ENCODE assay signal across 8 cellular contexts in genomic region chr16:15145418-15146263, GRCh38. TPM values are rescaled to one million over a fixed set of nuclear protein-coding genes. Genes with fewer than 3 reads are reported as not detected.
DNase-seq lines count a peak whose midpoint lies in the region; ATAC-seq and TF ChIP-seq lines count a peak whose summit lies in the region.
"Not testable (repeated sequence)": the region's sequence is repeated elsewhere in the genome, so short reads cannot be mapped to it uniquely, and the experiment has no call there.

No MANE protein-coding gene starts in this region.

- H3K27me3 ChIP-seq in ascending aorta; esophagus muscularis mucosa; lung (ENCODE audit: control insufficient read depth, insufficient read depth); testis: not testable (repeated sequence)

- intact Hi-C loops in ascending aorta (cut with DNase I): loop anchor here (10.0 kb wide), 1 partner anchor 51 kb away; the partner anchor contains the start of gene RRN3
- intact Hi-C loops in esophagus muscularis mucosa (cut with DNase I); cardiac septum (cut with DNase I); posterior vena cava (cut with DNase I); testis (cut with DNase I; ENCODE audit: low total_unique reads): not testable (repeated sequence)

- TF ChIP-seq EP300 in esophagus muscularis mucosa (IDR thresholded peaks at IDR 0.05): not testable (repeated sequence)

- not testable (repeated sequence) for H3K9me3 ChIP-seq in ascending aorta; esophagus muscularis mucosa; lung (ENCODE audit: control insufficient read depth in 2 of 2, insufficient read depth in 1 of 2, low read length in 1 of 2); testis

- TF ChIP-seq CTCF in ascending aorta (IDR thresholded peaks at IDR 0.05); esophagus muscularis mucosa (IDR thresholded peaks at IDR 0.05); lung (IDR thresholded peaks at IDR 0.05; ENCODE audit: control extremely low read depth, extremely low read depth); testis (IDR thresholded peaks at IDR 0.05): not testable (repeated sequence)

- peak overlapping the region in 1 of 2 donors; percentile 61 for H3K4me3 ChIP-seq in ascending aorta
- peak overlapping the region in 3 of 4 donors; percentile 27 to 44 (median 42) for H3K4me3 ChIP-seq in esophagus muscularis mucosa
- not testable (repeated sequence) for H3K4me3 ChIP-seq in lung, testis

- H3K4me1 ChIP-seq in ascending aorta (peaks cover 20 to 60% of the 10 kb centered on the region in 2 donors), esophagus muscularis mucosa (peaks cover 64 to 96% (median 90%) of the 10 kb centered on the region in 4 donors), lung (ENCODE audit: control insufficient read depth in 2 of 2, insufficient read depth in 2 of 2, low read length in 2 of 2) (peaks cover 5 to 24% of the 10 kb centered on the region in 2 donors), testis (peaks cover 28% of the 10 kb centered on the region)

- ATAC-seq in lung (ENCODE audit: insufficient read depth, low FRiP score): not testable (repeated sequence)

- H3K27ac ChIP-seq in ascending aorta (peak overlapping the region; percentile 93 to 98), esophagus muscularis mucosa (replicated peaks in 1 of 4) (peak overlapping the region; percentile 86 to 96 (median 92)), lung (ENCODE audit: low read depth in 1 of 2, low read length in 1 of 2) (peak overlapping the region; percentile 11 to 52), testis (peak overlapping the region; percentile 50 to 69)

- DNase-seq in AG08396 (ENCODE audit: low spot score) (peak; percentile 35), LHCN-M2 (ENCODE audit: low read depth) (peak; percentile 44), ascending aorta (ENCODE audit: low spot score in 2 of 2) (peak; percentile 56 to 91), cardiac septum (ENCODE audit: low spot score) (peak; percentile 79), posterior vena cava (ENCODE audit: low spot score) (peak; percentile 86), testis (peak; percentile 47)
- not testable (repeated sequence) for DNase-seq in esophagus muscularis mucosa (ENCODE audit: extremely low spot score); lung (ENCODE audit: low spot score)

- not testable (repeated sequence) for TF ChIP-seq POLR2A in esophagus muscularis mucosa (IDR thresholded peaks at IDR 0.05; ENCODE audit: low read depth); testis (IDR thresholded peaks at IDR 0.05)

- not testable (repeated sequence) for H3K36me3 ChIP-seq in ascending aorta; esophagus muscularis mucosa; lung (ENCODE audit: control insufficient read depth in 2 of 2, insufficient read depth in 2 of 2, low read length in 2 of 2); testis (ENCODE audit: low read depth, missing control alignments)

- 63% methylated on average over 19 of the region's 35 CpGs for WGBS in esophagus muscularis mucosa
- WGBS in lung, 2 donors: 81 to 87% methylated on average over 33 to 35 of the region's 35 CpGs
- 38 to 92% methylated on average over 8 to 29 of the region's 35 CpGs for WGBS in testis, 2 donors

RNA-seq across cellular contexts. Expression of gene RRN3, which starts 51.6 kb away (rescaled TPM):
- total RNA-seq in LHCN-M2 (2014; rRNA removed): 41.9 and 47.8 TPM in 2 replicates
- polyA plus RNA-seq in LHCN-M2 (2012): 14.0 TPM
- total RNA-seq in ascending aorta: 4.8 TPM
- 10 to 100 TPM; 19.5 to 34.1 (median 24.8) TPM for total RNA-seq in esophagus muscularis mucosa
- total RNA-seq in cardiac septum: 22.3 TPM
- total RNA-seq in lung: 10 to 100 TPM; 23.2 to 43.1 TPM
- polyA plus RNA-seq in lung: 10 to 100 TPM; 11.1 to 15.5 TPM
- 10 to 100 TPM; 21.5 to 24.3 TPM for total RNA-seq in posterior vena cava
- total RNA-seq in testis: 10 to 100 TPM; 44.3 to 50.1 TPM
- polyA plus RNA-seq in testis (ENCODE audit: insufficient read depth, low read depth, low replicate concordance): 31.0 TPM

Comparison
In these comparisons a context has a peak if more than half of its experiments do, and no peak if none do; other contexts are left out.
1. H3K27ac ChIP-seq: peak in every context shown above with its lines; median percentile 96 in ascending aorta; 92 in esophagus muscularis mucosa; 60 in testis; 32 in lung.